9 cellular contexts compared by ENCODE assay signal in genomic region chr19:10929402-10929794, GRCh38. TPM values are rescaled to one million over a fixed set of nuclear protein-coding genes. Genes with fewer than 3 reads are reported as not detected.
DNase-seq lines count a peak whose midpoint lies in the region; ATAC-seq and TF ChIP-seq lines count a peak whose summit lies in the region.
"Had no signal": no experiment of that assay in that cellular context is flagged by ENCODE, and none has a peak within 500 bp of the region (broad histone marks: within the 10 kb centered on the region; RNA-seq: fewer than 3 reads in every experiment).

No MANE protein-coding gene starts in this region.

- H3K9me3 Mint-ChIP-seq in CD4-positive, CD25-positive, alpha-beta regulatory T cell = no peaks in the 10 kb centered on the region
- no peaks in the 10 kb centered on the region for H3K9me3 Mint-ChIP-seq in neural crest cell

- peaks cover 2% of the 10 kb centered on the region for H3K36me3 ChIP-seq in CD4-positive, CD25-positive, alpha-beta regulatory T cell (ENCODE audit: control insufficient read depth, insufficient read depth, low read length)
- H3K36me3 ChIP-seq in MG63 = peaks cover 47% of the 10 kb centered on the region
- H3K36me3 ChIP-seq in endocrine pancreas (ENCODE audit: control insufficient read depth, insufficient read depth, low read length) = no peaks in the 10 kb centered on the region

- TF ChIP-seq CTCF in neural crest cell (conservative IDR thresholded peaks at IDR 0.05) = no peak

- no peak for ATAC-seq in CD4-positive, CD25-positive, alpha-beta regulatory T cell (ENCODE audit: low read depth in 2 of 2)
- ATAC-seq in HG03521 (IDR thresholded peaks at IDR 0.05; ENCODE audit: unreplicated experiment) = no peak
- no peak for ATAC-seq in HG03442 (IDR thresholded peaks at IDR 0.05; ENCODE audit: unreplicated experiment)

- no peaks in the 10 kb centered on the region for H3K27me3 Mint-ChIP-seq in CD4-positive, CD25-positive, alpha-beta regulatory T cell
- peaks cover 5% of the 10 kb centered on the region for H3K27me3 Mint-ChIP-seq in neural crest cell (ENCODE audit: low read depth)

- H3K9ac ChIP-seq in endocrine pancreas (ENCODE audit: control insufficient read depth, insufficient read depth, low read length) = peak overlapping the region; percentile 73

- H3K9me3 ChIP-seq in CD4-positive, CD25-positive, alpha-beta regulatory T cell (ENCODE audit: control insufficient read depth in 2 of 2, low read length in 2 of 2) = no peaks in the 10 kb centered on the region
- H3K9me3 ChIP-seq in MG63 = no peaks in the 10 kb centered on the region
- no peaks in the 10 kb centered on the region for H3K9me3 ChIP-seq in endocrine pancreas (ENCODE audit: control insufficient read depth, low read length)

- H3K27ac ChIP-seq in CD4-positive, CD25-positive, alpha-beta regulatory T cell (ENCODE audit: insufficient read depth, low read length, poor library complexity, severe bottlenecking) = peak overlapping the region; percentile 76

- H3K27ac Mint-ChIP-seq in CD4-positive, CD25-positive, alpha-beta regulatory T cell = peak overlapping the region in 2 of 3 donors; percentile 23 to 51
- no peak overlapping the region for H3K27ac Mint-ChIP-seq in neural crest cell (ENCODE audit: unreplicated experiment)

- DNase-seq in CD4-positive, CD25-positive, alpha-beta regulatory T cell = no peak
- DNase-seq in MG63 (no peak), neural crest cell (ENCODE audit: low read depth, low spot score) (no peak), AML-193 (lab: John Stamatoyannopoulos, UW) (no peak), NCI-H187 treated with DMSO at 0.1 percent for 48 hours (lab: John Stamatoyannopoulos, UW) (no peak)
- DNase-seq: cerebellar nuclear complex had no signal

- H3K4me1 Mint-ChIP-seq in CD4-positive, CD25-positive, alpha-beta regulatory T cell = peaks cover 0 to 36% (median 8%) of the 10 kb centered on the region in 4 donors
- H3K4me1 Mint-ChIP-seq in neural crest cell = peaks cover 16% of the 10 kb centered on the region

- H3K27me3 ChIP-seq in CD4-positive, CD25-positive, alpha-beta regulatory T cell (ENCODE audit: control insufficient read depth, insufficient read depth, low read length) = no peaks in the 10 kb centered on the region
- H3K27me3 ChIP-seq in MG63 (no peaks in the 10 kb centered on the region), endocrine pancreas (ENCODE audit: control insufficient read depth, insufficient read depth, low read length) (no peaks in the 10 kb centered on the region)

- H3K4me1 ChIP-seq in CD4-positive, CD25-positive, alpha-beta regulatory T cell (ENCODE audit: control insufficient read depth, insufficient read depth, low read length, poor library complexity, severe bottlenecking) = peaks cover 24% of the 10 kb centered on the region
- no peaks in the 10 kb centered on the region for H3K4me1 ChIP-seq in endocrine pancreas (ENCODE audit: control insufficient read depth, insufficient read depth, low read length)

- H3K36me3 Mint-ChIP-seq in CD4-positive, CD25-positive, alpha-beta regulatory T cell = peaks cover 4% of the 10 kb centered on the region
- H3K36me3 Mint-ChIP-seq in neural crest cell (ENCODE audit: low read depth) = no peaks in the 10 kb centered on the region

- peak overlapping the region; percentile 91 to 96 (median 93) for H3K4me3 Mint-ChIP-seq in CD4-positive, CD25-positive, alpha-beta regulatory T cell
- H3K4me3 Mint-ChIP-seq in neural crest cell = peak overlapping the region; percentile 85

- peak overlapping the region; percentile 34 for H3K4me3 ChIP-seq in CD4-positive, CD25-positive, alpha-beta regulatory T cell (ENCODE audit: low read depth, low read length)
- H3K4me3 ChIP-seq in MG63 (peak overlapping the region; percentile 94), endocrine pancreas (ENCODE audit: control insufficient read depth, insufficient read depth, low read length) (peak overlapping the region; percentile 24)

RNA-seq across cellular contexts. Expression of gene TIMM29, which starts 0.8 kb away (rescaled TPM):
- total RNA-seq in CD4-positive, CD25-positive, alpha-beta regulatory T cell = 21.8 TPM
- 10 to 100 TPM; 30.7 to 38.3 (median 33.8) TPM for polyA plus RNA-seq in CD4-positive, CD25-positive, alpha-beta regulatory T cell
- 29.3 and 39.2 TPM in 2 replicates for total RNA-seq in MG63 (2014; rRNA removed; shearing (Covaris generic); ENCODE audit: low replicate concordance)
- total RNA-seq in neural crest cell = 28.0 and 30.1 TPM in 2 replicates

RNA-seq across cellular contexts. Expression of gene YIPF2, which starts 1.0 kb away (rescaled TPM):
- total RNA-seq in CD4-positive, CD25-positive, alpha-beta regulatory T cell = 22.0 TPM
- polyA plus RNA-seq in CD4-positive, CD25-positive, alpha-beta regulatory T cell = 10 to 100 TPM; 10.7 to 13.1 (median 12.6) TPM
- 74.6 and 82.8 TPM in 2 replicates for total RNA-seq in MG63 (2014; rRNA removed; shearing (Covaris generic); ENCODE audit: low replicate concordance)
- total RNA-seq in neural crest cell = 19.8 and 22.0 TPM in 2 replicates

RNA-seq across cellular contexts. Expression of gene SMARCA4, which starts 31.4 kb away (rescaled TPM):
- total RNA-seq in CD4-positive, CD25-positive, alpha-beta regulatory T cell = 79.5 TPM
- polyA plus RNA-seq in CD4-positive, CD25-positive, alpha-beta regulatory T cell = 1 to 10 TPM; 6.3 to 8.7 (median 7.2) TPM
- total RNA-seq in MG63 (2014; rRNA removed; shearing (Covaris generic); ENCODE audit: low replicate concordance) = 133 and 134 TPM in 2 replicates
- 363 and 382 TPM in 2 replicates for total RNA-seq in neural crest cell

RNA-seq across cellular contexts. Expression of gene CARM1, which starts 58.0 kb away (rescaled TPM):
- total RNA-seq in CD4-positive, CD25-positive, alpha-beta regulatory T cell = 26.0 TPM
- polyA plus RNA-seq in CD4-positive, CD25-positive, alpha-beta regulatory T cell = under 1 TPM; 0.39 to 0.94 (median 0.53) TPM
- 28.9 and 45.7 TPM in 2 replicates for total RNA-seq in MG63 (2014; rRNA removed; shearing (Covaris generic); ENCODE audit: low replicate concordance)
- 99.6 and 106 TPM in 2 replicates for total RNA-seq in neural crest cell

Comparison
In these comparisons a context has a peak if more than half of its experiments do, and no peak if none do; other contexts are left out.
1. H3K4me3 ChIP-seq: peak in every context shown above with its lines; median percentile 94 in MG63; 34 in CD4-positive, CD25-positive, alpha-beta regulatory T cell; 24 in endocrine pancreas.